In genomic region chr10:80855348-80855971, GRCh38 we compare ENCODE assay signal across 8 cellular contexts.
DNase-seq lines count a peak whose midpoint lies in the region; ATAC-seq and TF ChIP-seq lines count a peak whose summit lies in the region.

No MANE protein-coding gene starts in this region.

- H3K27ac ChIP-seq in brain microvascular endothelial cell = no peak overlapping the region

- CTCF ChIA-PET in T-cell (lab: Charles Lee) = no interaction called here

- peak; percentile 61 for ATAC-seq in HG03378 (IDR thresholded peaks at IDR 0.05; ENCODE audit: unreplicated experiment)
- no peak for ATAC-seq in HG03025 (IDR thresholded peaks at IDR 0.05; ENCODE audit: low FRiP score, unreplicated experiment)
- no peak for ATAC-seq in T-cell (replicated peaks in 1 of 4)

- no peaks in the 10 kb centered on the region for H3K9me3 Mint-ChIP-seq in T-cell

- H3K27me3 ChIP-seq in brain microvascular endothelial cell (replicated peaks) = no peaks in the 10 kb centered on the region

- DNase-seq in SIG-M5 treated with dmso at 0.1 percent for 504 hours (lab: John Stamatoyannopoulos, UW; ENCODE audit: unreplicated experiment) = peak; percentile 2
- no peak for DNase-seq in SIG-M5 (lab: John Stamatoyannopoulos, UW)
- DNase-seq in brain microvascular endothelial cell = no peak
- DNase-seq in superior temporal gyrus (ENCODE audit: extremely low spot score) = peak; percentile 27
- no peak for DNase-seq in cortex of kidney (lab: John Stamatoyannopoulos, UW)
- no peak for DNase-seq in T-cell

- no peaks in the 10 kb centered on the region for H3K36me3 Mint-ChIP-seq in T-cell

- TF ChIP-seq CTCF in brain microvascular endothelial cell (IDR thresholded peaks at IDR 0.05; ENCODE audit: low read depth, low read length, missing control alignments) = peak; percentile 12

- no peak overlapping the region for H3K27ac Mint-ChIP-seq in T-cell

- in situ Hi-C loops in brain microvascular endothelial cell (cut with HindIII; ENCODE audit: low pct_ligation_motif_present, low sequenced_read_pairs) = no loop called here

- H3K4me3 ChIP-seq in brain microvascular endothelial cell (ENCODE audit: low read depth, low read length) = no peak overlapping the region

- no peak overlapping the region for H3K4me3 Mint-ChIP-seq in T-cell

- peaks cover 2 to 18% of the 10 kb centered on the region in 2 donors for H3K27me3 Mint-ChIP-seq in T-cell

- no peaks in the 10 kb centered on the region for H3K4me1 Mint-ChIP-seq in T-cell

- H3K36me3 ChIP-seq in brain microvascular endothelial cell (replicated peaks) = no peaks in the 10 kb centered on the region

- POLR2A ChIA-PET in T-cell (lab: Charles Lee) = no interaction called here

Comparison
In these comparisons a context has a peak if more than half of its experiments do, and no peak if none do; other contexts are left out.
1. DNase-seq: peak in SIG-M5 treated with dmso at 0.1 percent for 504 hours (single experiment) and superior temporal gyrus (single experiment); none in SIG-M5 (single experiment), brain microvascular endothelial cell (single experiment), cortex of kidney (single experiment) and T-cell (0 of 34).